1 cellular context compared by ENCODE assay signal in genomic region chr7:158821173-158822021, GRCh38.
TF ChIP-seq lines count a peak whose summit lies in the region.

No MANE protein-coding gene starts in this region.

TF ChIP-seq in K562, 482 proteins besides CTCF, POLR2A, EP300 and RAD21 (continued from another document and continues in another):
- TF ChIP-seq, protein P1, sequence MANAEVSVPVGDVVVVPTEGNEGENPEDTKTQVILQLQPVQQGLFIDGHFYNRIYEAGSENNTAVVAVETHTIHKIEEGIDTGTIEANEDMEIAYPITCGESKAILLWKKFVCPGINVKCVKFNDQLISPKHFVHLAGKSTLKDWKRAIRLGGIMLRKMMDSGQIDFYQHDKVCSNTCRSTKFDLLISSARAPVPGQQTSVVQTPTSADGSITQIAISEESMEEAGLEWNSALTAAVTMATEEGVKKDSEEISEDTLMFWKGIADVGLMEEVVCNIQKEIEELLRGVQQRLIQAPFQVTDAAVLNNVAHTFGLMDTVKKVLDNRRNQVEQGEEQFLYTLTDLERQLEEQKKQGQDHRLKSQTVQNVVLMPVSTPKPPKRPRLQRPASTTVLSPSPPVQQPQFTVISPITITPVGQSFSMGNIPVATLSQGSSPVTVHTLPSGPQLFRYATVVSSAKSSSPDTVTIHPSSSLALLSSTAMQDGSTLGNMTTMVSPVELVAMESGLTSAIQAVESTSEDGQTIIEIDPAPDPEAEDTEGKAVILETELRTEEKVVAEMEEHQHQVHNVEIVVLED (CRISPR knock-in tag; IDR thresholded peaks at IDR 0.05): no peak
- TF ChIP-seq PPARD (CRISPR knock-in tag; IDR thresholded peaks at IDR 0.05) (no peak), ZNF586 (CRISPR knock-in tag; conservative IDR thresholded peaks at IDR 0.05) (no peak), HDAC6 (IDR thresholded peaks at IDR 0.05; ENCODE audit: low read depth, low read length) (no peak), ATF7 (IDR thresholded peaks at IDR 0.05) (no peak), HIVEP1 (CRISPR knock-in tag; IDR thresholded peaks at IDR 0.05) (no peak), MEF2A (IDR thresholded peaks at IDR 0.05; ENCODE audit: control insufficient read depth, low read depth, low read length) (no peak), RBM17 (IDR thresholded peaks at IDR 0.05; ENCODE audit: borderline replicate concordance, low read depth, low read length) (no peak), ZNF324 (CRISPR knock-in tag; IDR thresholded peaks at IDR 0.05) (no peak), CBFA2T2 (conservative IDR thresholded peaks at IDR 0.05) (no peak), FOSL1 (tag; conservative IDR thresholded peaks at IDR 0.05) (peak; percentile 71), NBN (IDR thresholded peaks at IDR 0.05; ENCODE audit: low read depth) (no peak; the same call in 1 of the 2 replicates), ZBTB26 (CRISPR knock-in tag; IDR thresholded peaks at IDR 0.05) (no peak), HCFC1 (IDR thresholded peaks at IDR 0.05; ENCODE audit: low read depth, low read length) (no peak), CHD2 (IDR thresholded peaks at IDR 0.05; ENCODE audit: low read depth, low read length) (no peak), CAMTA2 (CRISPR knock-in tag; conservative IDR thresholded peaks at IDR 0.05) (no peak), THRA (IDR thresholded peaks at IDR 0.05) (no peak), KLF16 (IDR thresholded peaks at IDR 0.05) (no peak), ZC3H11A (IDR thresholded peaks at IDR 0.05; ENCODE audit: low read depth, low read length) (no peak), DNMT1 (IDR thresholded peaks at IDR 0.05) (no peak), RBBP5 (IDR thresholded peaks at IDR 0.05; ENCODE audit: borderline replicate concordance, insufficient read depth, low read length, poor library complexity, severe bottlenecking) (no peak), CCAR2 (IDR thresholded peaks at IDR 0.05; ENCODE audit: low read depth, low read length) (no peak), HNRNPLL (IDR thresholded peaks at IDR 0.05; ENCODE audit: low read depth, low read length, poor library complexity, severe bottlenecking) (peak; percentile 18), ARNT (IDR thresholded peaks at IDR 0.05) (peak in 1 of 2 experiments; percentile 27; a peak in 1 of 4 replicates), MEF2D (tag; conservative IDR thresholded peaks at IDR 0.05; ENCODE audit: low read depth) (no peak), NFE2L1 (tag; IDR thresholded peaks at IDR 0.05; ENCODE audit: borderline replicate concordance, low read depth) (no peak), NFRKB (IDR thresholded peaks at IDR 0.05; ENCODE audit: low read depth) (no peak), SAFB (IDR thresholded peaks at IDR 0.05; ENCODE audit: borderline replicate concordance, low read depth, low read length) (no peak), CCNT2 (IDR thresholded peaks at IDR 0.05; ENCODE audit: borderline replicate concordance, extremely low read depth, insufficient read length, low read depth, low read length) (no peak), SMARCB1 (IDR thresholded peaks at IDR 0.05; ENCODE audit: insufficient read length, low read depth) (no peak), ZNF121 (CRISPR knock-in tag; conservative IDR thresholded peaks at IDR 0.05) (no peak), ZNF3 (CRISPR knock-in tag; IDR thresholded peaks at IDR 0.05) (no peak), ZNF655 (CRISPR knock-in tag; IDR thresholded peaks at IDR 0.05) (no peak), PTTG1 (tag; IDR thresholded peaks at IDR 0.05; ENCODE audit: low read depth) (no peak), ZFP36 (IDR thresholded peaks at IDR 0.05; ENCODE audit: low read depth, low read length, partially characterized antibody) (no peak), ZEB2 (IDR thresholded peaks at IDR 0.05) (no peak), MAFF (IDR thresholded peaks at IDR 0.05; ENCODE audit: low read length) (no peak), MYC (IDR thresholded peaks at IDR 0.05; ENCODE audit: low read depth, low read length) (0 out of 2 replicates have a peak, but pooled peaks have one; percentile 12), MYC (CRISPR knock-in tag; IDR thresholded peaks at IDR 0.05; ENCODE audit: borderline replicate concordance, low read depth) (no peak), MYBL2 (IDR thresholded peaks at IDR 0.05; ENCODE audit: low read depth) (no peak), MYBL2 (CRISPR knock-in tag; IDR thresholded peaks at IDR 0.05; ENCODE audit: borderline replicate concordance) (no peak), ZNF589 (CRISPR knock-in tag; IDR thresholded peaks at IDR 0.05; ENCODE audit: low read depth) (no peak), POLR2AphosphoS2 (IDR thresholded peaks at IDR 0.05; ENCODE audit: low read length) (no peak), XRCC5 (IDR thresholded peaks at IDR 0.05; ENCODE audit: low read depth, low read length) (no peak), NR2C1 (IDR thresholded peaks at IDR 0.05) (no peak), NR2C1 (tag; IDR thresholded peaks at IDR 0.05) (no peak), CREB1 (IDR thresholded peaks at IDR 0.05) (no peak), CREB1 (CRISPR knock-in tag; IDR thresholded peaks at IDR 0.05) (peak; percentile 35; the same call in 1 of the 2 replicates), RAD51 (IDR thresholded peaks at IDR 0.05; ENCODE audit: borderline replicate concordance, low read depth) (no peak), RBFOX2 (IDR thresholded peaks at IDR 0.05; ENCODE audit: low read depth, low read length) (no peak), PCBP2 (IDR thresholded peaks at IDR 0.05; ENCODE audit: low read depth, low read length, poor library complexity, severe bottlenecking) (no peak), CBX3 (IDR thresholded peaks at IDR 0.05; ENCODE audit: borderline replicate concordance in 1 of 2, low read length in 2 of 2) (no peak), HNRNPL (IDR thresholded peaks at IDR 0.05; ENCODE audit: low read depth, low read length) (no peak), ZNF197 (CRISPR knock-in tag; IDR thresholded peaks at IDR 0.05; ENCODE audit: low read depth) (no peak), CREBBP (IDR thresholded peaks at IDR 0.05; ENCODE audit: low read depth, low read length) (no peak), ZNF707 (CRISPR knock-in tag; conservative IDR thresholded peaks at IDR 0.05) (no peak), SMARCA5 (IDR thresholded peaks at IDR 0.05) (peak; percentile 46; the same call in 1 of the 2 replicates), ZNF764 (CRISPR knock-in tag; IDR thresholded peaks at IDR 0.05; ENCODE audit: low read depth) (no peak)
- TF ChIP-seq, protein P2, sequence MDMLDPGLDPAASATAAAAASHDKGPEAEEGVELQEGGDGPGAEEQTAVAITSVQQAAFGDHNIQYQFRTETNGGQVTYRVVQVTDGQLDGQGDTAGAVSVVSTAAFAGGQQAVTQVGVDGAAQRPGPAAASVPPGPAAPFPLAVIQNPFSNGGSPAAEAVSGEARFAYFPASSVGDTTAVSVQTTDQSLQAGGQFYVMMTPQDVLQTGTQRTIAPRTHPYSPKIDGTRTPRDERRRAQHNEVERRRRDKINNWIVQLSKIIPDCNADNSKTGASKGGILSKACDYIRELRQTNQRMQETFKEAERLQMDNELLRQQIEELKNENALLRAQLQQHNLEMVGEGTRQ (CRISPR knock-in tag; IDR thresholded peaks at IDR 0.05): no peak
- TF ChIP-seq, protein P3, sequence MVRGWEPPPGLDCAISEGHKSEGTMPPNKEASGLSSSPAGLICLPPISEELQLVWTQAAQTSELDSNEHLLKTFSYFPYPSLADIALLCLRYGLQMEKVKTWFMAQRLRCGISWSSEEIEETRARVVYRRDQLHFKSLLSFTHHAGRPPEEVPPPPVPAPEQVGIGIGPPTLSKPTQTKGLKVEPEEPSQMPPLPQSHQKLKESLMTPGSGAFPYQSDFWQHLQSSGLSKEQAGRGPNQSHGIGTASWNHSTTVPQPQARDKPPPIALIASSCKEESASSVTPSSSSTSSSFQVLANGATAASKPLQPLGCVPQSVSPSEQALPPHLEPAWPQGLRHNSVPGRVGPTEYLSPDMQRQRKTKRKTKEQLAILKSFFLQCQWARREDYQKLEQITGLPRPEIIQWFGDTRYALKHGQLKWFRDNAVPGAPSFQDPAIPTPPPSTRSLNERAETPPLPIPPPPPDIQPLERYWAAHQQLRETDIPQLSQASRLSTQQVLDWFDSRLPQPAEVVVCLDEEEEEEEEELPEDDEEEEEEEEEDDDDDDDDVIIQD (CRISPR knock-in tag; IDR thresholded peaks at IDR 0.05): no peak
- TF ChIP-seq, protein P4, sequence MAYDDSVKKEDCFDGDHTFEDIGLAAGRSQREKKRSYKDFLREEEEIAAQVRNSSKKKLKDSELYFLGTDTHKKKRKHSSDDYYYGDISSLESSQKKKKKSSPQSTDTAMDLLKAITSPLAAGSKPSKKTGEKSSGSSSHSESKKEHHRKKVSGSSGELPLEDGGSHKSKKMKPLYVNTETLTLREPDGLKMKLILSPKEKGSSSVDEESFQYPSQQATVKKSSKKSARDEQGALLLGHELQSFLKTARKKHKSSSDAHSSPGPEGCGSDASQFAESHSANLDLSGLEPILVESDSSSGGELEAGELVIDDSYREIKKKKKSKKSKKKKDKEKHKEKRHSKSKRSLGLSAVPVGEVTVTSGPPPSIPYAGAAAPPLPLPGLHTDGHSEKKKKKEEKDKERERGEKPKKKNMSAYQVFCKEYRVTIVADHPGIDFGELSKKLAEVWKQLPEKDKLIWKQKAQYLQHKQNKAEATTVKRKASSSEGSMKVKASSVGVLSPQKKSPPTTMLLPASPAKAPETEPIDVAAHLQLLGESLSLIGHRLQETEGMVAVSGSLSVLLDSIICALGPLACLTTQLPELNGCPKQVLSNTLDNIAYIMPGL (CRISPR knock-in tag; IDR thresholded peaks at IDR 0.05): no peak
- TF ChIP-seq, protein P5, sequence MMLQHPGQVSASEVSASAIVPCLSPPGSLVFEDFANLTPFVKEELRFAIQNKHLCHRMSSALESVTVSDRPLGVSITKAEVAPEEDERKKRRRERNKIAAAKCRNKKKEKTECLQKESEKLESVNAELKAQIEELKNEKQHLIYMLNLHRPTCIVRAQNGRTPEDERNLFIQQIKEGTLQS (IDR thresholded peaks at IDR 0.05): peak; percentile 70
- TF ChIP-seq, protein P5 (CRISPR knock-in tag; conservative IDR thresholded peaks at IDR 0.05): no peak
- TF ChIP-seq, protein P6, sequence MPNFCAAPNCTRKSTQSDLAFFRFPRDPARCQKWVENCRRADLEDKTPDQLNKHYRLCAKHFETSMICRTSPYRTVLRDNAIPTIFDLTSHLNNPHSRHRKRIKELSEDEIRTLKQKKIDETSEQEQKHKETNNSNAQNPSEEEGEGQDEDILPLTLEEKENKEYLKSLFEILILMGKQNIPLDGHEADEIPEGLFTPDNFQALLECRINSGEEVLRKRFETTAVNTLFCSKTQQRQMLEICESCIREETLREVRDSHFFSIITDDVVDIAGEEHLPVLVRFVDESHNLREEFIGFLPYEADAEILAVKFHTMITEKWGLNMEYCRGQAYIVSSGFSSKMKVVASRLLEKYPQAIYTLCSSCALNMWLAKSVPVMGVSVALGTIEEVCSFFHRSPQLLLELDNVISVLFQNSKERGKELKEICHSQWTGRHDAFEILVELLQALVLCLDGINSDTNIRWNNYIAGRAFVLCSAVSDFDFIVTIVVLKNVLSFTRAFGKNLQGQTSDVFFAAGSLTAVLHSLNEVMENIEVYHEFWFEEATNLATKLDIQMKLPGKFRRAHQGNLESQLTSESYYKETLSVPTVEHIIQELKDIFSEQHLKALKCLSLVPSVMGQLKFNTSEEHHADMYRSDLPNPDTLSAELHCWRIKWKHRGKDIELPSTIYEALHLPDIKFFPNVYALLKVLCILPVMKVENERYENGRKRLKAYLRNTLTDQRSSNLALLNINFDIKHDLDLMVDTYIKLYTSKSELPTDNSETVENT (CRISPR knock-in tag; IDR thresholded peaks at IDR 0.05): no peak
- TF ChIP-seq, protein P7, sequence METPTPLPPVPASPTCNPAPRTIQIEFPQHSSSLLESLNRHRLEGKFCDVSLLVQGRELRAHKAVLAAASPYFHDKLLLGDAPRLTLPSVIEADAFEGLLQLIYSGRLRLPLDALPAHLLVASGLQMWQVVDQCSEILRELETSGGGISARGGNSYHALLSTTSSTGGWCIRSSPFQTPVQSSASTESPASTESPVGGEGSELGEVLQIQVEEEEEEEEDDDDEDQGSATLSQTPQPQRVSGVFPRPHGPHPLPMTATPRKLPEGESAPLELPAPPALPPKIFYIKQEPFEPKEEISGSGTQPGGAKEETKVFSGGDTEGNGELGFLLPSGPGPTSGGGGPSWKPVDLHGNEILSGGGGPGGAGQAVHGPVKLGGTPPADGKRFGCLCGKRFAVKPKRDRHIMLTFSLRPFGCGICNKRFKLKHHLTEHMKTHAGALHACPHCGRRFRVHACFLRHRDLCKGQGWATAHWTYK (CRISPR knock-in tag; IDR thresholded peaks at IDR 0.05): no peak
